ENCODE assay signal across 8 cellular contexts in genomic region chr16:11597268-11597690, GRCh38. TPM values are rescaled to one million over a fixed set of nuclear protein-coding genes. Genes with fewer than 3 reads are reported as not detected.
A peak's percentile ranks its signal among the peaks of the same experiment; 100 is the strongest.
DNase-seq lines count a peak whose midpoint lies in the region; ATAC-seq and TF ChIP-seq lines count a peak whose summit lies in the region.

No MANE protein-coding gene starts in this region.

- intact Hi-C loops in PC-3 (cut with micrococcal nuclease): no loop called here
- intact Hi-C loops in sigmoid colon (cut with DNase I): no loop called here

- no TSS peak for BruUV-seq in PC-3 (replicated peaks; lab: Mats Ljungman, UMichigan)

- no peak for TF ChIP-seq EP300 in sigmoid colon (IDR thresholded peaks at IDR 0.05)

- no peaks in the 10 kb centered on the region for H3K79me2 ChIP-seq in PC-3 (ENCODE audit: low read length)

- H3F3A ChIP-seq in PC-3 (ENCODE audit: low read length, unreplicated experiment): no peaks in the 10 kb centered on the region

- no peaks in the 10 kb centered on the region for H4K20me1 ChIP-seq in PC-3 (ENCODE audit: low read length)

- TF ChIP-seq POLR2A in sigmoid colon (IDR thresholded peaks at IDR 0.05): no peak

- CTCF ChIA-PET in PC-3 (lab: Charles Lee): no interaction called here

- H3K4me3 ChIP-seq in PC-3 (ENCODE audit: low read length) (no peak overlapping the region), fibroblast of villous mesenchyme (ENCODE audit: low read depth, low read length) (no peak overlapping the region), sigmoid colon (no peak overlapping the region), MG63 (no peak overlapping the region)

- no peak overlapping the region for H3K9ac ChIP-seq in PC-3 (ENCODE audit: low read length)

- no peak overlapping the region for H2AFZ ChIP-seq in PC-3 (ENCODE audit: low read length)

- peak; percentile 33 for DNase-seq in DMS53 treated with DMSO at 0.1 percent for 48 hours (lab: John Stamatoyannopoulos, UW; ENCODE audit: unreplicated experiment)
- peak; percentile 14 for DNase-seq in PC-3
- DNase-seq in fibroblast of villous mesenchyme (ENCODE audit: low read depth): peak; percentile 54
- no peak for DNase-seq in sigmoid colon
- no peak for DNase-seq in MG63
- DNase-seq in substantia nigra (lab: John Stamatoyannopoulos, UW): no peak
- DNase-seq in NCI-H510A treated with DMSO at 0.1 percent for 48 hours (lab: John Stamatoyannopoulos, UW): no peak

- POLR2A ChIA-PET in PC-3 (lab: Charles Lee; ENCODE audit: unreplicated experiment): interaction anchor here (1.0 kb wide), 1 partner anchor 13 kb away, joined by 8 read pairs; no protein-coding TSS in a partner anchor

- no peaks in the 10 kb centered on the region for H3K9me3 ChIP-seq in PC-3 (ENCODE audit: low read length)
- H3K9me3 ChIP-seq in sigmoid colon: no peaks in the 10 kb centered on the region
- H3K9me3 ChIP-seq in MG63: no peaks in the 10 kb centered on the region

- 23 to 47% methylated on average over 5 of the region's 5 CpGs for WGBS in sigmoid colon, 2 donors

- H3K27ac ChIP-seq in PC-3 (ENCODE audit: low read length): no peak overlapping the region
- peak overlapping the region; percentile 23 to 43 (median 40) for H3K27ac ChIP-seq in sigmoid colon
- H3K27ac ChIP-seq in substantia nigra (ENCODE audit: low read depth, low read length, poor library complexity, severe bottlenecking): no peak overlapping the region

- TF ChIP-seq CTCF in PC-3 (conservative IDR thresholded peaks at IDR 0.05; ENCODE audit: low read depth, low read length): no peak
- no peak for TF ChIP-seq CTCF in fibroblast of villous mesenchyme (IDR thresholded peaks at IDR 0.05; ENCODE audit: insufficient read depth, low read depth, low read length)
- no peak for TF ChIP-seq CTCF in sigmoid colon (IDR thresholded peaks at IDR 0.05)

- H3K9me2 ChIP-seq in PC-3 (replicated peaks; ENCODE audit: low read length): no peaks in the 10 kb centered on the region

- H3K4me1 ChIP-seq in PC-3 (ENCODE audit: insufficient read depth, low read length): peaks cover 4% of the 10 kb centered on the region; the same call in 1 of the 2 replicates
- H3K4me1 ChIP-seq in sigmoid colon: peaks cover 0 to 12% (median 4%) of the 10 kb centered on the region in 4 donors

- no peak overlapping the region for H3K4me2 ChIP-seq in PC-3 (ENCODE audit: low read length)

- no peaks in the 10 kb centered on the region for H3K27me3 ChIP-seq in PC-3 (ENCODE audit: low read length)
- no peaks in the 10 kb centered on the region for H3K27me3 ChIP-seq in sigmoid colon
- no peaks in the 10 kb centered on the region for H3K27me3 ChIP-seq in MG63

- ATAC-seq in PC-3: peak; percentile 89
- ATAC-seq in HG03342 (IDR thresholded peaks at IDR 0.05; ENCODE audit: unreplicated experiment): no peak

- H3K36me3 ChIP-seq in PC-3 (ENCODE audit: low read depth, low read length): no peaks in the 10 kb centered on the region
- H3K36me3 ChIP-seq in sigmoid colon: no peaks in the 10 kb centered on the region
- H3K36me3 ChIP-seq in MG63: no peaks in the 10 kb centered on the region

RNA-seq across cellular contexts. Expression of gene LITAF, which starts 10.6 kb away (rescaled TPM):
- total RNA-seq in PC-3 (2014; rRNA removed) (12.8 and 13.1 TPM in 2 replicates), fibroblast of villous mesenchyme (45.7 and 96.7 TPM in 2 replicates), sigmoid colon (10 to 100 TPM; 20.6 to 55.1 (median 39.9) TPM)
- 100 to 1,000 TPM; 176 to 307 (median 195) TPM for polyA plus RNA-seq in sigmoid colon
- 52.9 and 60.8 TPM in 2 replicates for total RNA-seq in MG63 (2014; rRNA removed; shearing (Covaris generic); ENCODE audit: low replicate concordance)

Comparison
In these comparisons a context has a peak if more than half of its experiments do, and no peak if none do; other contexts are left out.
1. DNase-seq: peak in DMS53 treated with DMSO at 0.1 percent for 48 hours (single experiment), PC-3 (single experiment) and fibroblast of villous mesenchyme (single experiment); none in sigmoid colon (single experiment), MG63 (single experiment), substantia nigra (0 of 49) and NCI-H510A treated with DMSO at 0.1 percent for 48 hours (single experiment).
2. H3K27ac ChIP-seq: peak in sigmoid colon (4 of 4); none in PC-3 (single experiment) and substantia nigra (single experiment).